8 cellular contexts compared by ENCODE assay signal in genomic region chr7:87154166-87154565, GRCh38. TPM values are rescaled to one million over a fixed set of nuclear protein-coding genes. Genes with fewer than 3 reads are reported as not detected.
DNase-seq lines count a peak whose midpoint lies in the region; ATAC-seq and TF ChIP-seq lines count a peak whose summit lies in the region.

No MANE protein-coding gene starts in this region.

- peak overlapping the region; percentile 79 for H3K4me2 ChIP-seq in SK-N-SH
- H3K4me2 ChIP-seq in hepatocyte: peak overlapping the region; percentile 79

- H3K4me3 ChIP-seq in SK-N-SH (ENCODE audit: low read depth in 2 of 2, low read length in 1 of 2) (peak overlapping the region; percentile 73 to 92), WI38 (ENCODE audit: low read depth, low read length) (peak overlapping the region; percentile 92), hepatocyte (peak overlapping the region; percentile 38), stomach (peak overlapping the region; percentile 60 to 74 (median 65))

- H2AFZ ChIP-seq in SK-N-SH (ENCODE audit: low read depth) (no peak overlapping the region), hepatocyte (no peak overlapping the region)

- peak overlapping the region; percentile 96 for H3K9ac ChIP-seq in SK-N-SH

- H3K27me3 ChIP-seq in SK-N-SH (ENCODE audit: insufficient read depth) (no peaks in the 10 kb centered on the region), hepatocyte (no peaks in the 10 kb centered on the region), stomach (no peaks in the 10 kb centered on the region)

- CTCF ChIA-PET in SK-N-SH (lab: Yijun Ruan, JAX): interaction anchor here (0.9 to 11.5 kb wide), 14 partner anchors 9 to 242 kb away, joined by 3 to 295 read pairs (median 4); partner anchors contain the start of genes ELAPOR2 and TMEM243

- no peaks in the 10 kb centered on the region; the same call in 1 of the 2 replicates for H3K9me2 ChIP-seq in SK-N-SH
- H3K9me2 ChIP-seq in hepatocyte (replicated peaks; ENCODE audit: insufficient read depth): no peaks in the 10 kb centered on the region

- no peak for ATAC-seq in SK-N-SH treated with all-trans-retinoic acid at 6 μM for 48 hours
- no peak for ATAC-seq in HG03439 (IDR thresholded peaks at IDR 0.05; ENCODE audit: unreplicated experiment)

- no peak for TF ChIP-seq EP300 in SK-N-SH (IDR thresholded peaks at IDR 0.05; ENCODE audit: borderline replicate concordance in 1 of 2, low read depth in 1 of 2, low read length in 1 of 2)
- TF ChIP-seq EP300 in stomach (IDR thresholded peaks at IDR 0.05): no peak

- H3K27ac ChIP-seq in SK-N-SH (ENCODE audit: low read depth in 2 of 2, low read length in 1 of 2): peak overlapping the region; percentile 96 to 99; a peak in 3 of 4 replicates
- H3K27ac ChIP-seq in hepatocyte: peak overlapping the region; percentile 98
- peak overlapping the region in 3 of 5 donors; percentile 96 to 100 (median 98) for H3K27ac ChIP-seq in stomach

- no peak for DNase-seq in SK-N-SH
- no peak for DNase-seq in hepatocyte (ENCODE audit: low spot score)
- DNase-seq in stomach: no peak
- no peak for DNase-seq in HCEC 1CT
- no peak for DNase-seq in retina

- TF ChIP-seq RAD21 in SK-N-SH (IDR thresholded peaks at IDR 0.05; ENCODE audit: low read length): no peak

- peaks cover 27 to 42% of the 10 kb centered on the region in 2 experiments; a peak in 3 of 4 replicates for H3K4me1 ChIP-seq in SK-N-SH (ENCODE audit: control insufficient read depth in 1 of 2, insufficient read depth in 2 of 2, low read depth in 1 of 2, low read length in 1 of 2)
- H3K4me1 ChIP-seq in hepatocyte (ENCODE audit: insufficient read depth): peaks cover 13% of the 10 kb centered on the region
- H3K4me1 ChIP-seq in stomach: peaks cover 26 to 62% (median 44%) of the 10 kb centered on the region in 4 donors

- H3F3A ChIP-seq in SK-N-SH (replicated peaks; ENCODE audit: insufficient read depth): peaks cover 32% of the 10 kb centered on the region

- WGBS in SK-N-SH (ENCODE audit: low lambda C conversion rate): 34% methylated on average over 2 of the region's 2 CpGs
- WGBS in hepatocyte (ENCODE audit: low lambda C conversion rate, missing lambda C conversion rate): 16% methylated on average over 2 of the region's 2 CpGs
- WGBS in stomach, 5 donors: 28 to 38% (median 35%) methylated on average over 2 of the region's 2 CpGs

- peaks cover 51% of the 10 kb centered on the region for H4K20me1 ChIP-seq in SK-N-SH (ENCODE audit: insufficient read depth)
- H4K20me1 ChIP-seq in hepatocyte (ENCODE audit: insufficient read depth, poor library complexity, severe bottlenecking): peaks cover 52% of the 10 kb centered on the region

- H3K9me3 ChIP-seq in SK-N-SH (no peaks in the 10 kb centered on the region), hepatocyte (ENCODE audit: low read depth) (no peaks in the 10 kb centered on the region), stomach (no peaks in the 10 kb centered on the region)

- POLR2A ChIA-PET in SK-N-SH (lab: Yijun Ruan, JAX): interaction anchor here (0.9 kb wide), 1 partner anchor 114 kb away, joined by 3 read pairs; no protein-coding TSS in a partner anchor

- H3K79me2 ChIP-seq in SK-N-SH (ENCODE audit: insufficient read depth): peaks cover 64% of the 10 kb centered on the region
- peaks cover 61% of the 10 kb centered on the region for H3K79me2 ChIP-seq in hepatocyte

- intact Hi-C loops in stomach (cut with DNase I; ENCODE audit: low total_unique reads): no loop called here

- peaks cover 32 to 33% of the 10 kb centered on the region in 2 experiments for H3K36me3 ChIP-seq in SK-N-SH (replicated peaks in 1 of 2; ENCODE audit: control insufficient read depth in 1 of 2, insufficient read depth in 2 of 2, low read length in 1 of 2)
- H3K36me3 ChIP-seq in hepatocyte (replicated peaks; ENCODE audit: insufficient read depth, low read depth): no peaks in the 10 kb centered on the region
- H3K36me3 ChIP-seq in stomach: no peaks in the 10 kb centered on the region

- TF ChIP-seq POLR2A in stomach (IDR thresholded peaks at IDR 0.05): no peak

- TF ChIP-seq CTCF in SK-N-SH (IDR thresholded peaks at IDR 0.05) (no peak), WI38 (IDR thresholded peaks at IDR 0.05; ENCODE audit: low read depth, low read length) (no peak), hepatocyte (IDR thresholded peaks at IDR 0.05; ENCODE audit: poor library complexity) (no peak), stomach (IDR thresholded peaks at IDR 0.05) (no peak)

TF ChIP-seq in SK-N-SH, 30 proteins besides CTCF, POLR2A, EP300 and RAD21 (continues in another document):
- TF ChIP-seq JUND (IDR thresholded peaks at IDR 0.05): no peak
- no peak for TF ChIP-seq USF2 (IDR thresholded peaks at IDR 0.05; ENCODE audit: borderline replicate concordance, low read depth, low read length)
- no peak for TF ChIP-seq REST (IDR thresholded peaks at IDR 0.05; ENCODE audit: low read depth, low read length)
- TF ChIP-seq RCOR1 (IDR thresholded peaks at IDR 0.05; ENCODE audit: low read length): no peak

TF ChIP-seq in SK-N-SH treated with all-trans-retinoic acid at 6 μM for 48 hours, 23 proteins besides CTCF, POLR2A, EP300 and RAD21 (continues in another document):
- TF ChIP-seq BACH2 (CRISPR knock-in tag; IDR thresholded peaks at IDR 0.05; ENCODE audit: borderline replicate concordance): no peak
- no peak for TF ChIP-seq POU6F1 (CRISPR knock-in tag; IDR thresholded peaks at IDR 0.05; ENCODE audit: borderline replicate concordance, low read depth)
- TF ChIP-seq ZNF70 (CRISPR knock-in tag; IDR thresholded peaks at IDR 0.05): no peak
- no peak for TF ChIP-seq ISL1 (CRISPR knock-in tag; IDR thresholded peaks at IDR 0.05)
- TF ChIP-seq PATZ1 (CRISPR knock-in tag; IDR thresholded peaks at IDR 0.05; ENCODE audit: borderline replicate concordance): no peak
- no peak for TF ChIP-seq CSRNP3 (CRISPR knock-in tag; IDR thresholded peaks at IDR 0.05)
- no peak for TF ChIP-seq CSDC2 (CRISPR knock-in tag; IDR thresholded peaks at IDR 0.05)
- TF ChIP-seq ZFP30 (CRISPR knock-in tag; IDR thresholded peaks at IDR 0.05): no peak
- TF ChIP-seq PPARA (CRISPR knock-in tag; IDR thresholded peaks at IDR 0.05; ENCODE audit: borderline replicate concordance): no peak
- TF ChIP-seq ESRRG (CRISPR knock-in tag; IDR thresholded peaks at IDR 0.05): no peak
- TF ChIP-seq ZC3H10 (CRISPR knock-in tag; IDR thresholded peaks at IDR 0.05): no peak
- TF ChIP-seq GLIS3 (CRISPR knock-in tag; IDR thresholded peaks at IDR 0.05): no peak
- TF ChIP-seq OSR1 (CRISPR knock-in tag; IDR thresholded peaks at IDR 0.05): no peak
- no peak for TF ChIP-seq ZNF8 (CRISPR knock-in tag; IDR thresholded peaks at IDR 0.05)
- TF ChIP-seq ZFP3 (CRISPR knock-in tag; IDR thresholded peaks at IDR 0.05): no peak
- no peak for TF ChIP-seq ARNTL (CRISPR knock-in tag; IDR thresholded peaks at IDR 0.05; ENCODE audit: borderline replicate concordance, low read depth)
- TF ChIP-seq SNAI2 (CRISPR knock-in tag; IDR thresholded peaks at IDR 0.05): no peak
- no peak for TF ChIP-seq TCF4 (CRISPR knock-in tag; IDR thresholded peaks at IDR 0.05; ENCODE audit: borderline replicate concordance)

RNA-seq across cellular contexts. Expression of gene DMTF1, which starts 1.9 kb away (rescaled TPM):
- polyA plus RNA-seq in SK-N-SH (2012; rRNA removed): 108 and 177 TPM in 2 replicates
- 45.2 and 45.3 TPM in 2 replicates for polyA plus RNA-seq in SK-N-SH (2012; cell fraction: cytosol; rRNA removed)
- polyA plus RNA-seq in SK-N-SH (2012; cell fraction: nucleus; rRNA removed): 428 and 844 TPM in 2 replicates
- 74.3 and 75.1 TPM in 2 replicates for total RNA-seq in hepatocyte
- polyA plus RNA-seq in hepatocyte: 37.8 and 42.5 TPM in 2 replicates
- 100 to 1,000 TPM in 4 of 5 donors, 10 to 100 TPM in 1; 37.2 to 233 (median 122) TPM for total RNA-seq in stomach
- 10 to 100 TPM; 10.5 to 30.5 (median 19.7) TPM for polyA plus RNA-seq in stomach

Comparison
In these comparisons a context has a peak if more than half of its experiments do, and no peak if none do; other contexts are left out.
1. H3K4me3 ChIP-seq: peak in every context shown above with its lines; median percentile 92 in WI38; 82 in SK-N-SH; 65 in stomach; 38 in hepatocyte.